19 cellular contexts compared by ENCODE assay signal in genomic region chr1:50841791-50842387, GRCh38.
DNase-seq lines count a peak whose midpoint lies in the region; ATAC-seq and TF ChIP-seq lines count a peak whose summit lies in the region.
"Had no signal": no experiment of that assay in that cellular context is flagged by ENCODE, and none has a peak within 500 bp of the region (broad histone marks: within the 10 kb centered on the region; RNA-seq: fewer than 3 reads in every experiment).

No MANE protein-coding gene starts in this region.

- H3K27me3 ChIP-seq in adrenal gland: no peaks in the 10 kb centered on the region
- H3K27me3 ChIP-seq: transverse colon had no signal

- TF ChIP-seq POLR2A in adrenal gland (IDR thresholded peaks at IDR 0.05) (no peak), lower leg skin (IDR thresholded peaks at IDR 0.05) (no peak)

- no peak overlapping the region for H3K4me3 ChIP-seq in adrenal gland
- no peak overlapping the region for H3K4me3 ChIP-seq in lower leg skin (ENCODE audit: low read depth, poor library complexity, severe bottlenecking)
- H3K4me3 ChIP-seq: transverse colon had no signal

- H3K4me1 ChIP-seq in adrenal gland (replicated peaks in 1 of 2): peaks cover 0 to 6% of the 10 kb centered on the region in 2 donors
- H3K4me1 ChIP-seq: transverse colon had no signal

- DNase-seq in AG08396 (ENCODE audit: low spot score): peak; percentile 66
- peak; percentile 77 for DNase-seq in dedifferentiated amniotic fluid mesenchymal stem cell (ENCODE audit: extremely low spot score)
- peak; percentile 70 to 81 for DNase-seq in lung microvascular endothelial cell (ENCODE audit: low read depth in 2 of 2)
- no peak for DNase-seq in HT-29 (ENCODE audit: low spot score)
- DNase-seq in adrenal gland: no peak
- DNase-seq in lower leg skin (ENCODE audit: low spot score in 2 of 2): no peak
- no peak for DNase-seq in NCI-H774 (lab: John Stamatoyannopoulos, UW)
- DNase-seq: activated T-cell treated with anti-CD3 and anti-CD28 coated beads for 4 hours, anterior cingulate cortex, C1 segment of cervical spinal cord, GF-D8, H7, Karpas-422, left cardiac atrium, SHP77, transverse colon, WERI-Rb-1 had no signal

- TF ChIP-seq CTCF in adrenal gland (IDR thresholded peaks at IDR 0.05) (no peak), lower leg skin (IDR thresholded peaks at IDR 0.05) (no peak)

- no peaks in the 10 kb centered on the region for H3K9me3 ChIP-seq in adrenal gland (replicated peaks in 1 of 3)
- H3K9me3 ChIP-seq: transverse colon had no signal

- H3K27ac ChIP-seq in adrenal gland: no peak overlapping the region
- H3K27ac ChIP-seq: transverse colon, WERI-Rb-1 had no signal

- no peaks in the 10 kb centered on the region for H3K36me3 ChIP-seq in adrenal gland (replicated peaks in 1 of 2)
- H3K36me3 ChIP-seq: transverse colon, WERI-Rb-1 had no signal

- intact Hi-C loops in adrenal gland (cut with DNase I) (no loop called here), lower leg skin (cut with DNase I; ENCODE audit: low total_unique reads) (no loop called here)

- ATAC-seq in HG02870 (IDR thresholded peaks at IDR 0.05; ENCODE audit: unreplicated experiment): peak; percentile 76
- ATAC-seq: sciatic nerve had no signal

Comparison
In these comparisons a context has a peak if more than half of its experiments do, and no peak if none do; other contexts are left out.
1. DNase-seq: peak in AG08396 (single experiment), dedifferentiated amniotic fluid mesenchymal stem cell (single experiment) and lung microvascular endothelial cell (2 of 2); none in HT-29 (single experiment), adrenal gland (0 of 7), lower leg skin (0 of 2) and NCI-H774 (single experiment).